ENCODE assay signal across 12 cellular contexts in the genomic region with DNA sequence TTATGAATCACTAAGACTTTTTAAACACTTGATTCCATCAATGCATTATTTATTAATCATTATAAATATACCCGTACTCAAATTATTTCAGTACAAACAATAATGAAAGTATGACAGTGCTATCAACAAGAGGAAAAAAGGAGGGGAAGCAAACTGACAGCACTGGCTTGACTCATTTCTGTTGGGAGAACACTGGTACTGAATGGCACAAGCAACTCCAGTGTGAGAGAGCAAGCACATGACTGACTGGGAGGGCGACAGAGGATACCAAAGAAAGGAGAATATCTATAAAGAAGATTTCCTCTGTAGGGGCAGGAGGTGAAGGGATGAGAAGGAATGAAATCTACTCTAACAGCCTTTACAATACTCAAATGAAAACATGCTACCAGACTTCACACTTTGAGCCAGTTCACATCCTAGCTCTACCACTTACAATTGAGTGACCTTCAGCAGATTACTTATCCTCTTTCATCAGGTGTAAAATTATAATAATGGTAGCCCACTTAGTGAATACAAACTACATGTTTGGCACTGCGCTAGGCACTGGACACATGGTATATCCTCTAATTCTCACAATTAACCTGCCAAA. TPM values are rescaled to one million over a fixed set of nuclear protein-coding genes. Genes with fewer than 3 reads are reported as not detected.
DNase-seq lines count a peak whose midpoint lies in the region; ATAC-seq, FAIRE-seq and TF ChIP-seq lines count a peak whose summit lies in the region.
"Had no signal": no experiment of that assay in that cellular context is flagged by ENCODE, and none has a peak within 500 bp of the region (broad histone marks: within the 10 kb centered on the region; RNA-seq: fewer than 3 reads in every experiment).

No MANE protein-coding gene starts in this region.

- TF ChIP-seq CTCF in foreskin keratinocyte (conservative IDR thresholded peaks at IDR 0.05) (no peak), neural progenitor cell (IDR thresholded peaks at IDR 0.05) (no peak)

- FAIRE-seq in RCC 7860 (lab: Jason Lieb, UNC), result peak; percentile 50

- peaks cover 31% of the 10 kb centered on the region for H3F3A ChIP-seq in neural progenitor cell (ENCODE audit: low read depth)

- H3K4me1 Mint-ChIP-seq in neural progenitor cell, result peaks cover 26% of the 10 kb centered on the region
- H3K4me1 Mint-ChIP-seq in stimulated activated naive B cell treated with anti-CD40 and anti-IgM and Interleukin-4, amounts not matched to agents 10 μg/mL and 1 μg/mL and 100 μg/mL, for 72 hours, result peaks cover 7 to 12% of the 10 kb centered on the region in 2 donors

- H3K36me3 ChIP-seq in neural progenitor cell, result no peaks in the 10 kb centered on the region

- H4K20me1 ChIP-seq in neural progenitor cell (ENCODE audit: low read depth), result peaks cover 12% of the 10 kb centered on the region

- H3K4me2 ChIP-seq in neural progenitor cell, result peak overlapping the region; percentile 63

- H3K4me1 ChIP-seq in foreskin keratinocyte, result peaks cover 33% of the 10 kb centered on the region
- peaks cover 41% of the 10 kb centered on the region for H3K4me1 ChIP-seq in neural progenitor cell

- H3K27me3 ChIP-seq in foreskin keratinocyte, result no peaks in the 10 kb centered on the region
- H3K27me3 ChIP-seq in neural progenitor cell, result no peaks in the 10 kb centered on the region

- ATAC-seq in foreskin keratinocyte (peak; percentile 31), HG03520 (IDR thresholded peaks at IDR 0.05; ENCODE audit: unreplicated experiment) (no peak)
- no peak for ATAC-seq in stimulated activated naive B cell treated with anti-CD40 and anti-IgM and Interleukin-4, amounts not matched to agents 10 μg/mL and 1 μg/mL and 100 μg/mL, for 72 hours (replicated peaks)
- ATAC-seq: GM12878 had no signal

- H2AFZ ChIP-seq in neural progenitor cell (replicated peaks), result no peak overlapping the region

- H3K27ac Mint-ChIP-seq in neural progenitor cell, result no peak overlapping the region
- no peak overlapping the region for H3K27ac Mint-ChIP-seq in stimulated activated naive B cell treated with anti-CD40 and anti-IgM and Interleukin-4, amounts not matched to agents 10 μg/mL and 1 μg/mL and 100 μg/mL, for 72 hours
- H3K27ac Mint-ChIP-seq: CD14-positive monocyte had no signal

- H3K9ac ChIP-seq in neural progenitor cell, result no peak overlapping the region

- peak in 11 of 14 donors; percentile 11 to 64 (median 41) for DNase-seq in C1 segment of cervical spinal cord (lab: John Stamatoyannopoulos, UW)
- DNase-seq in RCC 7860 (ENCODE audit: low spot score), result peak; percentile 21
- DNase-seq in foreskin keratinocyte, result peak in 1 of 2 donors; percentile 28
- DNase-seq in neural progenitor cell (ENCODE audit: low spot score), result no peak
- no peak for DNase-seq in stimulated activated naive B cell treated with anti-CD40 and anti-IgM and Interleukin-4, amounts not matched to agents 10 μg/mL and 1 μg/mL and 100 μg/mL, for 72 hours
- no peak for DNase-seq in NK-92 treated with Interleukin-12 subunit alpha and Interleukin-12 subunit beta, amount 100 ng/mL, for 24 hours (lab: John Stamatoyannopoulos, UW)
- no peak for DNase-seq in NCI-H1048 (lab: John Stamatoyannopoulos, UW)
- DNase-seq: NCI-H1930 had no signal

- no peak overlapping the region for H3K4me3 Mint-ChIP-seq in neural progenitor cell
- H3K4me3 Mint-ChIP-seq in stimulated activated naive B cell treated with anti-CD40 and anti-IgM and Interleukin-4, amounts not matched to agents 10 μg/mL and 1 μg/mL and 100 μg/mL, for 72 hours, result no peak overlapping the region
- H3K4me3 Mint-ChIP-seq: CD14-positive monocyte had no signal

- H3K27ac ChIP-seq in foreskin keratinocyte (no peak overlapping the region), neural progenitor cell (no peak overlapping the region)

- peaks cover 66% of the 10 kb centered on the region for H3K79me2 ChIP-seq in neural progenitor cell (ENCODE audit: low read depth)

- no peaks in the 10 kb centered on the region for H3K9me3 ChIP-seq in neural progenitor cell (ENCODE audit: low read depth)

- H3K27me3 Mint-ChIP-seq in neural progenitor cell (ENCODE audit: insufficient read depth, low read depth), result no peaks in the 10 kb centered on the region
- H3K27me3 Mint-ChIP-seq in stimulated activated naive B cell treated with anti-CD40 and anti-IgM and Interleukin-4, amounts not matched to agents 10 μg/mL and 1 μg/mL and 100 μg/mL, for 72 hours, result no peaks in the 10 kb centered on the region

- H3K4me3 ChIP-seq in neural progenitor cell, result peak overlapping the region; percentile 34
- H3K4me3 ChIP-seq: GM12878 had no signal

- H3K36me3 Mint-ChIP-seq in neural progenitor cell, result peaks cover 19% of the 10 kb centered on the region
- H3K36me3 Mint-ChIP-seq in stimulated activated naive B cell treated with anti-CD40 and anti-IgM and Interleukin-4, amounts not matched to agents 10 μg/mL and 1 μg/mL and 100 μg/mL, for 72 hours, result peaks cover 1 to 9% of the 10 kb centered on the region in 2 donors
- H3K36me3 Mint-ChIP-seq: CD14-positive monocyte had no signal

- peaks cover 9% of the 10 kb centered on the region for H3K9me3 Mint-ChIP-seq in neural progenitor cell
- peaks cover 0 to 2% of the 10 kb centered on the region in 2 donors for H3K9me3 Mint-ChIP-seq in stimulated activated naive B cell treated with anti-CD40 and anti-IgM and Interleukin-4, amounts not matched to agents 10 μg/mL and 1 μg/mL and 100 μg/mL, for 72 hours

RNA-seq across cellular contexts. Expression of gene USP54, which starts 1.5 kb away (rescaled TPM):
- total RNA-seq in foreskin keratinocyte (10.7 and 11.5 TPM in 2 replicates), neural progenitor cell (ENCODE audit: low replicate concordance) (50.6 and 97.2 TPM in 2 replicates)
- polyA plus RNA-seq in foreskin keratinocyte, result 2.5 and 2.7 TPM in 2 replicates

RNA-seq across cellular contexts. Expression of gene MYOZ1, which starts 51.6 kb away (rescaled TPM):
- total RNA-seq in foreskin keratinocyte (not detected in 2 replicates), neural progenitor cell (ENCODE audit: low replicate concordance) (1.2 and 1.9 TPM in 2 replicates)
- polyA plus RNA-seq in foreskin keratinocyte, result 0.02 TPM in 1 of 2 replicates, not detected in the other
- total RNA-seq: T-helper 1 cell treated with Interleukin-12 subunit alpha and Interleukin-12 subunit beta and Interleukin-4 antibody, amounts not matched to agents 30 ng/mL and 1 ng/mL, for 36 hours had no signal
- polyA plus RNA-seq: CD14-positive monocyte had no signal

Comparison
In these comparisons a context has a peak if more than half of its experiments do, and no peak if none do; other contexts are left out.
1. DNase-seq: peak in C1 segment of cervical spinal cord (11 of 14) and RCC 7860 (single experiment); none in neural progenitor cell (single experiment), stimulated activated naive B cell treated with anti-CD40 and anti-IgM and Interleukin-4, amounts not matched to agents 10 μg/mL and 1 μg/mL and 100 μg/mL, for 72 hours (single experiment), NK-92 treated with Interleukin-12 subunit alpha and Interleukin-12 subunit beta, amount 100 ng/mL, for 24 hours (single experiment) and NCI-H1048 (single experiment).